8 cellular contexts compared by ENCODE assay signal in the genomic region with DNA sequence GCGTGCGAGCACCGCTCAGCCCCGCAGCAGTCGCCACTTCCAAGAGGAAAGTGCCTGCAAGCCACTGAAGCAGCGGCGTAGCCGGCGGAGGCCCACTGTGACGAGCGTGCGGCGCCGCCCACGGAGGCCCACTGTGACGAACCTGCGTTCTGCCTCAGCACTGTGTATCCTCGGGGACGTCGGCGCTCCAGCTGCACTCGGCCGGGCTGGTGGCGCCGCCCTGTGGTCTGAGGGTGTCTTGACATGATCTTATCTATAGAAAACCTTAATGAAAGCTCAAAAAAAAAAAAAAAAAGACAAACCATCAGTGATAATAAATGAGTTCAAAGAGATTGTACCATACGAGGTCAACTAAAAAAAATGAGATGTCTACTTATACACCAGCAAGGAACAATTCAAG. TPM values are rescaled to one million over a fixed set of nuclear protein-coding genes. Genes with fewer than 3 reads are reported as not detected.
A peak's percentile ranks its signal among the peaks of the same experiment; 100 is the strongest.
DNase-seq lines count a peak whose midpoint lies in the region; ATAC-seq, FAIRE-seq and TF ChIP-seq lines count a peak whose summit lies in the region.
"Not testable (repeated sequence)": the region's sequence is repeated elsewhere in the genome, so short reads cannot be mapped to it uniquely, and the experiment has no call there.

Gene RGPD8 (minus strand): TSS at position 166 of the 400 bp plus-strand sequence. CDS start 192 bp downstream, outside the sequence.

- FAIRE-seq in small intestine (lab: Jason Lieb, UNC), result peak; percentile 98

- not testable (repeated sequence) for H3K36me3 ChIP-seq in MG63; duodenal mucosa (ENCODE audit: control insufficient read depth in 1 of 2, insufficient read depth in 2 of 2, low read length in 2 of 2); small intestine (ENCODE audit: control insufficient read depth in 2 of 2, insufficient read depth in 2 of 2, low read length in 2 of 2); vagina

- not testable (repeated sequence) for H3K27me3 ChIP-seq in MG63; duodenal mucosa (ENCODE audit: control insufficient read depth in 1 of 2, insufficient read depth in 2 of 2, low read length in 2 of 2); small intestine (ENCODE audit: control insufficient read depth in 2 of 2, insufficient read depth in 2 of 2, low read length in 2 of 2); vagina

- peak in 2 of 3 experiments; percentile 41 to 42 for TF ChIP-seq CTCF in vagina (IDR thresholded peaks at IDR 0.05)

- ATAC-seq in GM18502 (IDR thresholded peaks at IDR 0.05; ENCODE audit: poor library complexity, unreplicated experiment), result peak; percentile 99
- peak; percentile 99 for ATAC-seq in HG02642 (IDR thresholded peaks at IDR 0.05; ENCODE audit: poor library complexity, unreplicated experiment)
- peak; percentile 98 for ATAC-seq in left colon

- WGBS in small intestine, 3 donors, result 0% methylated on average over 9 to 17 of the region's 26 CpGs

- H3K9me3 ChIP-seq in MG63; duodenal mucosa (ENCODE audit: control insufficient read depth in 1 of 2, low read length in 2 of 2); small intestine (ENCODE audit: control insufficient read depth, low read depth); vagina: not testable (repeated sequence)

- peak within 1 kb of the TSS; percentile 56 for H3K27ac ChIP-seq in duodenal mucosa (ENCODE audit: low read depth, low read length)
- H3K27ac ChIP-seq in small intestine (ENCODE audit: low read depth in 1 of 2, low read length in 1 of 2), result peak within 1 kb of the TSS in 1 of 2 donors; percentile 80
- H3K27ac ChIP-seq in vagina, result peak within 1 kb of the TSS; percentile 82

- not testable (repeated sequence) for TF ChIP-seq POLR2A in vagina (IDR thresholded peaks at IDR 0.05)

- intact Hi-C loops in left colon (cut with DNase I, micrococcal nuclease) (loop anchor here in 1 of 2 donors (10.0 kb wide), 1 partner anchor 179 kb away; the partner anchor contains the start of gene ZC3H8), vagina (cut with DNase I) (loop anchor here (10.0 kb wide), 1 partner anchor 179 kb away; the partner anchor contains the start of gene ZC3H8)

- DNase-seq in MG63 (peak; percentile 82), left colon (peak; percentile 83 to 89), small intestine (peak; percentile 83), vagina (ENCODE audit: extremely low spot score in 2 of 2) (peak; percentile 43 to 85)
- DNase-seq in activated CD8-positive, alpha-beta memory T cell treated with anti-CD3 and anti-CD28 coated beads, Interleukin-2, amount 50 U/mL, for 1 hour (ENCODE audit: extremely low read depth), result peak; percentile 85

- H3K4me3 ChIP-seq in MG63, result peak within 1 kb of the TSS; percentile 59
- H3K4me3 ChIP-seq in duodenal mucosa (ENCODE audit: low read depth in 1 of 2, low read length in 2 of 2), result peak within 1 kb of the TSS; percentile 28 to 47
- peak within 1 kb of the TSS in 1 of 2 donors; percentile 50 for H3K4me3 ChIP-seq in small intestine (ENCODE audit: low read depth in 1 of 2, low read length in 2 of 2)
- H3K4me3 ChIP-seq in vagina, result peak within 1 kb of the TSS; percentile 56 to 63

- not testable (repeated sequence) for H3K9ac ChIP-seq in duodenal mucosa (ENCODE audit: low read depth in 1 of 2, low read length in 2 of 2)

- not testable (repeated sequence) for H3K4me1 ChIP-seq in duodenal mucosa (ENCODE audit: control insufficient read depth in 1 of 2, insufficient read depth in 2 of 2, low read length in 2 of 2); small intestine (ENCODE audit: control insufficient read depth in 2 of 2, insufficient read depth in 1 of 2, low read depth in 1 of 2, low read length in 1 of 2); vagina

RNA-seq across cellular contexts. Expression of gene RGPD8, which starts in this region (rescaled TPM):
- 7.9 and 9.1 TPM in 2 replicates for total RNA-seq in MG63 (2014; rRNA removed; shearing (Covaris generic); ENCODE audit: low replicate concordance)
- total RNA-seq in left colon, result 10 to 100 TPM; 10.7 to 11.4 TPM
- 1 to 10 TPM in 1 of 3 donors, under 1 TPM in 1, not detected in 1; 0.67 to 1.6 TPM for polyA plus RNA-seq in small intestine
- total RNA-seq in vagina, result 26.3 TPM
